Comparison of ENCODE assay signal across 24 cellular contexts in genomic region chr2:213696427-213696826, GRCh38.
A peak's percentile ranks its signal among the peaks of the same experiment; 100 is the strongest.
DNase-seq lines count a peak whose midpoint lies in the region; ATAC-seq and TF ChIP-seq lines count a peak whose summit lies in the region.
"Had no signal": no experiment of that assay in that cellular context is flagged by ENCODE, and none has a peak within 500 bp of the region (broad histone marks: within the 10 kb centered on the region; RNA-seq: fewer than 3 reads in every experiment).

No MANE protein-coding gene starts in this region.

- H3K9me2 ChIP-seq in GM23338 (ENCODE audit: insufficient read depth), result peaks cover 15% of the 10 kb centered on the region

- H3K4me3 ChIP-seq in GM12865 (ENCODE audit: low read depth, low read length) (no peak overlapping the region), GM23338 (no peak overlapping the region)
- H3K4me3 ChIP-seq: ascending aorta, BLaER1, lower lobe of right lung, pancreas had no signal

- POLR2A ChIA-PET in naive thymus-derived CD8-positive, alpha-beta T cell (lab: Charles Lee), result no interaction called here

- ATAC-seq in GM19025 (IDR thresholded peaks at IDR 0.05; ENCODE audit: low read depth, unreplicated experiment), result peak; percentile 52
- no peak for ATAC-seq in GM23338
- peak; percentile 63 for ATAC-seq in HG03103 (IDR thresholded peaks at IDR 0.05; ENCODE audit: low read depth, unreplicated experiment)
- ATAC-seq in naive thymus-derived CD8-positive, alpha-beta T cell, result no peak
- ATAC-seq in HG03521 (IDR thresholded peaks at IDR 0.05; ENCODE audit: unreplicated experiment), result no peak
- ATAC-seq: lower lobe of right lung; pancreas; sciatic nerve; stimulated activated naive CD8-positive, alpha-beta T cell treated with anti-CD3 and anti-CD28 coated beads, Interleukin-15, amount 100 ng/mL, for 72 hours; T-cell had no signal

- H4K20me1 ChIP-seq in GM23338 (replicated peaks; ENCODE audit: insufficient read depth), result no peaks in the 10 kb centered on the region
- H4K20me1 ChIP-seq: BLaER1 had no signal

- 0 out of 2 replicates have a peak, but pooled peaks cover 3% of the 10 kb centered on the region for H3K36me3 ChIP-seq in GM23338 (ENCODE audit: insufficient read depth)
- H3K36me3 ChIP-seq: ascending aorta, BLaER1, lower lobe of right lung, pancreas had no signal

- H3K79me2 ChIP-seq in GM23338 (replicated peaks; ENCODE audit: insufficient read depth), result no peaks in the 10 kb centered on the region

- no peaks in the 10 kb centered on the region for H3K4me1 ChIP-seq in GM23338 (ENCODE audit: insufficient read depth)
- H3K4me1 ChIP-seq: ascending aorta, BLaER1, lower lobe of right lung, pancreas had no signal

- no peaks in the 10 kb centered on the region for H3F3A ChIP-seq in GM23338 (replicated peaks; ENCODE audit: low read depth)

- H3K27ac ChIP-seq in GM23338 (ENCODE audit: low read depth), result no peak overlapping the region
- H3K27ac ChIP-seq: ascending aorta, BLaER1, lower lobe of right lung, pancreas had no signal

- H3K27me3 Mint-ChIP-seq in GM23338 (ENCODE audit: insufficient read depth, low read depth, poor library complexity), result no peaks in the 10 kb centered on the region
- H3K27me3 Mint-ChIP-seq in naive thymus-derived CD8-positive, alpha-beta T cell, result no peaks in the 10 kb centered on the region
- H3K27me3 Mint-ChIP-seq: stimulated activated naive CD8-positive, alpha-beta T cell treated with anti-CD3 and anti-CD28 coated beads, Interleukin-15, amount 100 ng/mL, for 72 hours; T-cell had no signal

- DNase-seq in GM12865 (ENCODE audit: low read depth) (peak; percentile 10), GM23338 (ENCODE audit: low spot score) (no peak), NCI-H446 treated with DMSO at 0.1 percent for 48 hours (lab: John Stamatoyannopoulos, UW) (no peak), KG1 (lab: John Stamatoyannopoulos, UW) (no peak)
- no peak for DNase-seq in naive thymus-derived CD8-positive, alpha-beta T cell
- DNase-seq: activated naive CD4-positive, alpha-beta T cell treated with anti-CD3 and anti-CD28 coated beads for 36 hours; Calu3; effector CD8-positive, alpha-beta T cell; head of caudate nucleus; lower lobe of right lung; MV-4-11; NCI-H1930; NCI-H446; NK-92 treated with Interleukin-12 subunit alpha and Interleukin-12 subunit beta, amount 100 ng/mL, for 24 hours; pancreas; stimulated activated naive CD8-positive, alpha-beta T cell treated with anti-CD3 and anti-CD28 coated beads, Interleukin-15, amount 100 ng/mL, for 72 hours; T-cell; trophoblast cell had no signal

- H3K9me3 Mint-ChIP-seq in GM23338, result peaks cover 9% of the 10 kb centered on the region
- no peaks in the 10 kb centered on the region for H3K9me3 Mint-ChIP-seq in naive thymus-derived CD8-positive, alpha-beta T cell
- H3K9me3 Mint-ChIP-seq: activated naive CD4-positive, alpha-beta T cell treated with anti-CD3 and anti-CD28 coated beads for 36 hours; stimulated activated naive CD8-positive, alpha-beta T cell treated with anti-CD3 and anti-CD28 coated beads, Interleukin-15, amount 100 ng/mL, for 72 hours; T-cell had no signal

- no peaks in the 10 kb centered on the region for H3K27me3 ChIP-seq in GM23338 (ENCODE audit: insufficient read depth)
- H3K27me3 ChIP-seq: ascending aorta, BLaER1, pancreas had no signal

- no peak overlapping the region for H3K4me2 ChIP-seq in GM23338
- H3K4me2 ChIP-seq: BLaER1 had no signal

- H3K27ac Mint-ChIP-seq in GM23338, result no peak overlapping the region
- H3K27ac Mint-ChIP-seq in naive thymus-derived CD8-positive, alpha-beta T cell, result no peak overlapping the region
- H3K27ac Mint-ChIP-seq: activated naive CD4-positive, alpha-beta T cell treated with anti-CD3 and anti-CD28 coated beads for 36 hours; stimulated activated naive CD8-positive, alpha-beta T cell treated with anti-CD3 and anti-CD28 coated beads, Interleukin-15, amount 100 ng/mL, for 72 hours; T-cell had no signal

- TF ChIP-seq CTCF in GM12865 (IDR thresholded peaks at IDR 0.05; ENCODE audit: insufficient read depth, low read depth, low read length, missing control alignments), result no peak
- no peak for TF ChIP-seq CTCF in GM23338 (conservative IDR thresholded peaks at IDR 0.05; ENCODE audit: low read depth in 2 of 2)

- no peaks in the 10 kb centered on the region for H3K4me1 Mint-ChIP-seq in GM23338
- no peaks in the 10 kb centered on the region for H3K4me1 Mint-ChIP-seq in naive thymus-derived CD8-positive, alpha-beta T cell
- H3K4me1 Mint-ChIP-seq: stimulated activated naive CD8-positive, alpha-beta T cell treated with anti-CD3 and anti-CD28 coated beads, Interleukin-15, amount 100 ng/mL, for 72 hours; T-cell had no signal

- H2AFZ ChIP-seq in GM23338, result peak overlapping the region; percentile 8; the same call in 1 of the 2 replicates

- peaks cover 5% of the 10 kb centered on the region; the same call in 2 of the 3 replicates for H3K36me3 Mint-ChIP-seq in GM23338 (ENCODE audit: low read depth)
- H3K36me3 Mint-ChIP-seq in naive thymus-derived CD8-positive, alpha-beta T cell, result no peaks in the 10 kb centered on the region
- H3K36me3 Mint-ChIP-seq: T-cell had no signal

- no peak overlapping the region for H3K4me3 Mint-ChIP-seq in GM23338
- no peak overlapping the region for H3K4me3 Mint-ChIP-seq in naive thymus-derived CD8-positive, alpha-beta T cell
- H3K4me3 Mint-ChIP-seq: activated naive CD4-positive, alpha-beta T cell treated with anti-CD3 and anti-CD28 coated beads for 36 hours; stimulated activated naive CD8-positive, alpha-beta T cell treated with anti-CD3 and anti-CD28 coated beads, Interleukin-15, amount 100 ng/mL, for 72 hours; T-cell had no signal

TF ChIP-seq in GM23338, 12 proteins besides CTCF, POLR2A, EP300 and RAD21 (continues in another document):
- TF ChIP-seq EZH2 (IDR thresholded peaks at IDR 0.05; ENCODE audit: low read depth, unreplicated experiment) (no peak), NANOG (IDR thresholded peaks at IDR 0.05; ENCODE audit: borderline replicate concordance) (no peak), CREB1 (CRISPR knock-in tag; IDR thresholded peaks at IDR 0.05; ENCODE audit: low read depth) (no peak), EZH2phosphoT487 (IDR thresholded peaks at IDR 0.05; ENCODE audit: unreplicated experiment) (no peak), POLR2AphosphoS5 (IDR thresholded peaks at IDR 0.05; ENCODE audit: low read depth) (no peak), STAT1 (IDR thresholded peaks at IDR 0.05; ENCODE audit: unreplicated experiment) (no peak)
- TF ChIP-seq, protein P1, sequence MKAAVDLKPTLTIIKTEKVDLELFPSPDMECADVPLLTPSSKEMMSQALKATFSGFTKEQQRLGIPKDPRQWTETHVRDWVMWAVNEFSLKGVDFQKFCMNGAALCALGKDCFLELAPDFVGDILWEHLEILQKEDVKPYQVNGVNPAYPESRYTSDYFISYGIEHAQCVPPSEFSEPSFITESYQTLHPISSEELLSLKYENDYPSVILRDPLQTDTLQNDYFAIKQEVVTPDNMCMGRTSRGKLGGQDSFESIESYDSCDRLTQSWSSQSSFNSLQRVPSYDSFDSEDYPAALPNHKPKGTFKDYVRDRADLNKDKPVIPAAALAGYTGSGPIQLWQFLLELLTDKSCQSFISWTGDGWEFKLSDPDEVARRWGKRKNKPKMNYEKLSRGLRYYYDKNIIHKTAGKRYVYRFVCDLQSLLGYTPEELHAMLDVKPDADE (IDR thresholded peaks at IDR 0.05), result no peak

Comparison
In these comparisons a context has a peak if more than half of its experiments do, and no peak if none do; other contexts are left out.
1. ATAC-seq: peak in GM19025 (single experiment) and HG03103 (single experiment); none in GM23338 (single experiment), naive thymus-derived CD8-positive, alpha-beta T cell (0 of 2) and HG03521 (single experiment).